ENCODE assay signal across 14 cellular contexts in the genomic region with DNA sequence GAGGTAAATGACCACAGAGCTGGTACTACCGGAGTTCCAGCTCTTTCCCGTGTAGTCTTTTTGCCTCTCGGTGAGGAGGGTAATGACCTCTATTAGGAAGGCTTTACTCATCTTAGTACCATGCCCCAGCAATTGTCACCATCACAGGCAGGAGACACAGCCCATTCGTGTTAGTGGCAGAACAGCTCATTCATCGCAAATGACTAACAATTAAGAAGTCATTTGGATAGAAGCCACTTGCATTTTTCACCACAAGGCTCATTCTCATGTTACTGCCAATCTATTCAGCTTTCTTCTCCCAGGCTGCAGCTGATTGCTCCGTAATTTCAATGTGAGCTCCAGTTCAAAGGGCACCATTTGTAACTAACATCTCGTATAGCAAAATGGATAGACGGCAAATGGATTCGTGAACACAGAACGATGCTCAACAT.
A peak's percentile ranks its signal among the peaks of the same experiment; 100 is the strongest.
DNase-seq lines count a peak whose midpoint lies in the region; ATAC-seq, FAIRE-seq and TF ChIP-seq lines count a peak whose summit lies in the region.
"Had no signal": no experiment of that assay in that cellular context is flagged by ENCODE, and none has a peak within 500 bp of the region (broad histone marks: within the 10 kb centered on the region; RNA-seq: fewer than 3 reads in every experiment).

No MANE protein-coding gene starts in this region.

- no peak overlapping the region for H3K27ac Mint-ChIP-seq in astrocyte (ENCODE audit: unreplicated experiment)
- H3K27ac Mint-ChIP-seq in activated naive CD4-positive, alpha-beta T cell treated with anti-CD3 and anti-CD28 coated beads for 36 hours, result no peak overlapping the region
- H3K27ac Mint-ChIP-seq: stimulated activated memory B cell treated with anti-CD40 and anti-IgM and Interleukin-4, amounts not matched to agents 10 μg/mL and 1 μg/mL and 100 μg/mL, for 72 hours had no signal

- H3K4me1 ChIP-seq in astrocyte (ENCODE audit: insufficient read depth, low read length) (peaks cover 23% of the 10 kb centered on the region), skeletal muscle satellite cell (ENCODE audit: control insufficient read depth, insufficient read depth, low read length) (peaks cover 23% of the 10 kb centered on the region)

- TF ChIP-seq CTCF in astrocyte (IDR thresholded peaks at IDR 0.05; ENCODE audit: insufficient read depth, low read depth, low read length), result no peak

- CTCF ChIA-PET in activated naive CD4-positive, alpha-beta T cell treated with anti-CD3 and anti-CD28 coated beads for 36 hours (lab: Charles Lee), result no interaction called here

- H3K36me3 Mint-ChIP-seq in astrocyte (ENCODE audit: low read depth, unreplicated experiment), result no peaks in the 10 kb centered on the region
- H3K36me3 Mint-ChIP-seq in activated naive CD4-positive, alpha-beta T cell treated with anti-CD3 and anti-CD28 coated beads for 36 hours (ENCODE audit: low read depth), result no peaks in the 10 kb centered on the region
- H3K36me3 Mint-ChIP-seq: stimulated activated memory B cell treated with anti-CD40 and anti-IgM and Interleukin-4, amounts not matched to agents 10 μg/mL and 1 μg/mL and 100 μg/mL, for 72 hours had no signal

- ATAC-seq in GM18502 (IDR thresholded peaks at IDR 0.05; ENCODE audit: poor library complexity, unreplicated experiment), result no peak
- ATAC-seq: left lobe of liver; stimulated activated memory B cell treated with anti-CD40 and anti-IgM and Interleukin-4, amounts not matched to agents 10 μg/mL and 1 μg/mL and 100 μg/mL, for 72 hours had no signal

- H3K9me3 Mint-ChIP-seq in astrocyte (ENCODE audit: unreplicated experiment), result peaks cover 2% of the 10 kb centered on the region
- H3K9me3 Mint-ChIP-seq in activated naive CD4-positive, alpha-beta T cell treated with anti-CD3 and anti-CD28 coated beads for 36 hours, result peaks cover 10% of the 10 kb centered on the region

- peak overlapping the region; percentile 57 for H2AFZ ChIP-seq in astrocyte (ENCODE audit: low read depth, low read length)

- H3K9me3 ChIP-seq in astrocyte (ENCODE audit: insufficient read depth, low read depth, low read length) (no peaks in the 10 kb centered on the region), skeletal muscle satellite cell (replicated peaks; ENCODE audit: low read length) (no peaks in the 10 kb centered on the region)

- H3K27ac ChIP-seq in astrocyte (ENCODE audit: low read depth, low read length), result peak overlapping the region; percentile 65

- H3K4me1 Mint-ChIP-seq in astrocyte (ENCODE audit: low read depth, unreplicated experiment), result no peaks in the 10 kb centered on the region
- H3K4me1 Mint-ChIP-seq in activated naive CD4-positive, alpha-beta T cell treated with anti-CD3 and anti-CD28 coated beads for 36 hours (ENCODE audit: low read depth), result no peaks in the 10 kb centered on the region
- H3K4me1 Mint-ChIP-seq: stimulated activated memory B cell treated with anti-CD40 and anti-IgM and Interleukin-4, amounts not matched to agents 10 μg/mL and 1 μg/mL and 100 μg/mL, for 72 hours had no signal

- H3K36me3 ChIP-seq in astrocyte (ENCODE audit: insufficient read depth, low read length) (no peaks in the 10 kb centered on the region), skeletal muscle satellite cell (ENCODE audit: insufficient read depth, low read length) (no peaks in the 10 kb centered on the region)

- H3K27me3 ChIP-seq in astrocyte (ENCODE audit: insufficient read depth, low read length) (no peaks in the 10 kb centered on the region), skeletal muscle satellite cell (ENCODE audit: control insufficient read depth, insufficient read depth, low read length) (no peaks in the 10 kb centered on the region)

- peak overlapping the region; percentile 29 for H3K4me2 ChIP-seq in astrocyte (ENCODE audit: low read length)
- H3K4me2 ChIP-seq in skeletal muscle satellite cell (ENCODE audit: low read length), result peak overlapping the region; percentile 0

- H3K4me3 Mint-ChIP-seq in astrocyte (ENCODE audit: unreplicated experiment), result no peak overlapping the region
- no peak overlapping the region for H3K4me3 Mint-ChIP-seq in activated naive CD4-positive, alpha-beta T cell treated with anti-CD3 and anti-CD28 coated beads for 36 hours
- H3K4me3 Mint-ChIP-seq: stimulated activated memory B cell treated with anti-CD40 and anti-IgM and Interleukin-4, amounts not matched to agents 10 μg/mL and 1 μg/mL and 100 μg/mL, for 72 hours had no signal

- H3K79me2 ChIP-seq in astrocyte (ENCODE audit: insufficient read depth, low read length), result no peaks in the 10 kb centered on the region

- H3K27me3 Mint-ChIP-seq in astrocyte (ENCODE audit: low read depth, unreplicated experiment), result no peaks in the 10 kb centered on the region
- no peaks in the 10 kb centered on the region for H3K27me3 Mint-ChIP-seq in activated naive CD4-positive, alpha-beta T cell treated with anti-CD3 and anti-CD28 coated beads for 36 hours (ENCODE audit: low read depth)
- H3K27me3 Mint-ChIP-seq: stimulated activated memory B cell treated with anti-CD40 and anti-IgM and Interleukin-4, amounts not matched to agents 10 μg/mL and 1 μg/mL and 100 μg/mL, for 72 hours had no signal

- intact Hi-C loops in activated naive CD4-positive, alpha-beta T cell treated with anti-CD3 and anti-CD28 coated beads for 36 hours (cut with micrococcal nuclease), result no loop called here

- FAIRE-seq in astrocyte (lab: Jason Lieb, UNC), result peak; percentile 96

- peak; percentile 20 for DNase-seq in DMS79 treated with DMSO at 0.1 percent for 48 hours (lab: John Stamatoyannopoulos, UW)
- no peak for DNase-seq in DMS79 (lab: John Stamatoyannopoulos, UW)
- peak; percentile 91 for DNase-seq in NCI-H2081 treated with DMSO at 0.1 percent for 48 hours (lab: John Stamatoyannopoulos, UW)
- DNase-seq in astrocyte (ENCODE audit: low read depth), result peak; percentile 93
- DNase-seq in GOT3 (lab: John Stamatoyannopoulos, UW), result no peak
- DNase-seq in activated naive CD4-positive, alpha-beta T cell treated with anti-CD3 and anti-CD28 coated beads for 36 hours, result no peak
- DNase-seq: 8988T; activated effector memory CD4-positive, alpha-beta T cell treated with anti-CD3 and anti-CD28 coated beads, Interleukin-2, amount 50 U/mL, for 16 hours; nucleus accumbens; SHP77 had no signal

- H3K4me3 ChIP-seq in astrocyte (ENCODE audit: insufficient read depth, low read depth, low read length), result no peak overlapping the region
- H3K4me3 ChIP-seq in skeletal muscle satellite cell (ENCODE audit: low read length), result no peak overlapping the region

- H3K9ac ChIP-seq in astrocyte (ENCODE audit: low read length) (peak overlapping the region; percentile 55), skeletal muscle satellite cell (ENCODE audit: low read depth, low read length) (no peak overlapping the region)

- no peaks in the 10 kb centered on the region for H4K20me1 ChIP-seq in astrocyte (ENCODE audit: insufficient read depth, low read length)

Comparison
In these comparisons a context has a peak if more than half of its experiments do, and no peak if none do; other contexts are left out.
1. DNase-seq: peak in DMS79 treated with DMSO at 0.1 percent for 48 hours (single experiment), NCI-H2081 treated with DMSO at 0.1 percent for 48 hours (single experiment) and astrocyte (single experiment); none in DMS79 (single experiment), GOT3 (single experiment) and activated naive CD4-positive, alpha-beta T cell treated with anti-CD3 and anti-CD28 coated beads for 36 hours (single experiment).